1 cellular context compared by ENCODE assay signal in the genomic region with DNA sequence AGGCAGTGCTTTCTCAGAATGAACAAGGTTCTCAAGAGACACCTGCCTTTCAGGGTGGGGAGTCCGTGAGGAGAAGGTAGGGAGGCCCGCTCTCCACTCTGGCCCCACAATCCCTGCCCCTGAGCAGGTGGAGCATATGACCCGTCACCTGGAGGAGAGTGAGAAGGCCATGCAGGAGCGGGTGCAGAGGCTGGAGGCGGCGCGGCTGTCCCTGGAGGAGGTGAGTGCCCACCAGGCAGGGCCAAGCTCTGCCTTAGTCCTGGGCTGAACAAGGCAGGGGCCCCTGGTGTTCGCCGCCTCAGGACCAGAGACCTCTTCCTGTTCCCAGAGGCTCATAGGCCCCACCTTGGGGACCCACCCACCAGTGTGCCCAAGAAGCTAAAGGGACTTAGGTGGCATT.
TF ChIP-seq lines count a peak whose summit lies in the region.

No MANE protein-coding gene starts in this region.

TF ChIP-seq in HepG2, 621 proteins besides CTCF, POLR2A, EP300 and RAD21:
- no peak for TF ChIP-seq STAG1 (CRISPR knock-in tag; IDR thresholded peaks at IDR 0.05)
- TF ChIP-seq, protein P1, sequence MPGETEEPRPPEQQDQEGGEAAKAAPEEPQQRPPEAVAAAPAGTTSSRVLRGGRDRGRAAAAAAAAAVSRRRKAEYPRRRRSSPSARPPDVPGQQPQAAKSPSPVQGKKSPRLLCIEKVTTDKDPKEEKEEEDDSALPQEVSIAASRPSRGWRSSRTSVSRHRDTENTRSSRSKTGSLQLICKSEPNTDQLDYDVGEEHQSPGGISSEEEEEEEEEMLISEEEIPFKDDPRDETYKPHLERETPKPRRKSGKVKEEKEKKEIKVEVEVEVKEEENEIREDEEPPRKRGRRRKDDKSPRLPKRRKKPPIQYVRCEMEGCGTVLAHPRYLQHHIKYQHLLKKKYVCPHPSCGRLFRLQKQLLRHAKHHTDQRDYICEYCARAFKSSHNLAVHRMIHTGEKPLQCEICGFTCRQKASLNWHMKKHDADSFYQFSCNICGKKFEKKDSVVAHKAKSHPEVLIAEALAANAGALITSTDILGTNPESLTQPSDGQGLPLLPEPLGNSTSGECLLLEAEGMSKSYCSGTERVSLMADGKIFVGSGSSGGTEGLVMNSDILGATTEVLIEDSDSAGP (CRISPR knock-in tag; IDR thresholded peaks at IDR 0.05; ENCODE audit: borderline replicate concordance), result no peak
- peak; percentile 68 for TF ChIP-seq AGO2 (optimal IDR thresholded peaks at IDR 0.05; ENCODE audit: low read depth, low read length)
- TF ChIP-seq ZNF343 (CRISPR knock-in tag; IDR thresholded peaks at IDR 0.05), result no peak
- no peak for TF ChIP-seq SALL1 (CRISPR knock-in tag; IDR thresholded peaks at IDR 0.05)
- TF ChIP-seq ZNF558 (CRISPR knock-in tag; IDR thresholded peaks at IDR 0.05; ENCODE audit: borderline replicate concordance), result no peak
- TF ChIP-seq NCOA5 (CRISPR knock-in tag; IDR thresholded peaks at IDR 0.05), result no peak
